In genomic region chr1:63294797-63295594, GRCh38 we compare ENCODE assay signal across 21 cellular contexts. TPM values are rescaled to one million over a fixed set of nuclear protein-coding genes. Genes with fewer than 3 reads are reported as not detected.
DNase-seq lines count a peak whose midpoint lies in the region; FAIRE-seq and TF ChIP-seq lines count a peak whose summit lies in the region.
"Had no signal": no experiment of that assay in that cellular context is flagged by ENCODE, and none has a peak within 500 bp of the region (broad histone marks: within the 10 kb centered on the region; RNA-seq: fewer than 3 reads in every experiment).

No MANE protein-coding gene starts in this region.

- CTCF ChIA-PET in H1 (lab: Charles Lee; ENCODE audit: partially characterized antibody): interaction anchor here (1.0 to 2.0 kb wide), 8 partner anchors 9 to 106 kb away, joined by 4 to 10 read pairs (median 4); no protein-coding TSS in a partner anchor

- peak overlapping the region; percentile 93 to 98 (median 97) for H3K27ac Mint-ChIP-seq in H9
- H3K27ac Mint-ChIP-seq: CD4-positive, alpha-beta memory T cell; HFFc6 had no signal

- H3K27ac ChIP-seq in H9 (ENCODE audit: insufficient read length, low read depth, low read length): peak overlapping the region; percentile 98
- peak overlapping the region; percentile 61 for H3K27ac ChIP-seq in H1 (ENCODE audit: low read depth, low read length)
- H3K27ac ChIP-seq in small intestine (ENCODE audit: low read depth in 1 of 2, low read length in 1 of 2): no peak overlapping the region
- H3K27ac ChIP-seq in testis: no peak overlapping the region
- H3K27ac ChIP-seq: A549, BLaER1 had no signal

- H3K4me3 Mint-ChIP-seq in H9: peak overlapping the region in 1 of 2 experiments; percentile 58; a peak in 2 of 5 replicates
- H3K4me3 Mint-ChIP-seq: CD4-positive, alpha-beta memory T cell; HFFc6 had no signal

- no peak overlapping the region for H2BK12ac ChIP-seq in H9 (ENCODE audit: insufficient read length, low read depth, low read length)
- peak overlapping the region; percentile 75 for H2BK12ac ChIP-seq in H1 (ENCODE audit: low read depth, low read length)

- FAIRE-seq in H1 (lab: Jason Lieb, UNC) (peak; percentile 98), small intestine (lab: Jason Lieb, UNC) (no peak)
- FAIRE-seq: A549, GM12891 had no signal

- H3K4me1 Mint-ChIP-seq in H9: peaks cover 33 to 37% of the 10 kb centered on the region in 2 experiments
- H3K4me1 Mint-ChIP-seq: CD4-positive, alpha-beta memory T cell had no signal

- H2AK5ac ChIP-seq in H9 (ENCODE audit: insufficient read length, low read length) (peak overlapping the region; percentile 28), H1 (ENCODE audit: low read depth, low read length) (peak overlapping the region; percentile 94)

- H3K14ac ChIP-seq in H9 (ENCODE audit: insufficient read depth, low read length) (no peak overlapping the region), H1 (ENCODE audit: insufficient read length) (no peak overlapping the region)

- no peaks in the 10 kb centered on the region for H3K79me1 ChIP-seq in H9 (ENCODE audit: insufficient read depth, low read depth, low read length, poor library complexity, severe bottlenecking)
- H3K79me1 ChIP-seq in H1 (ENCODE audit: low read depth, low read length): no peaks in the 10 kb centered on the region

- no CpG with 5 or more reads among the region's 6 CpGs for WGBS in H9 (ENCODE audit: extremely low coverage, insufficient read length, low lambda C conversion rate)
- 19% methylated on average over 6 of the region's 6 CpGs; no CpG with 5 or more reads in 1 of the 2 experiments for WGBS in H1 (ENCODE audit: extremely low coverage in 1 of 2, insufficient coverage in 1 of 2, insufficient read length in 1 of 2, insufficient replicate concordance in 2 of 2, low coverage in 1 of 2, low lambda C conversion rate in 2 of 2, missing lambda C conversion rate in 1 of 2), 2 experiments
- WGBS in small intestine, 3 donors: 25 to 40% (median 27%) methylated on average over 6 of the region's 6 CpGs
- WGBS in testis, 2 donors: 41 to 51% methylated on average over 6 of the region's 6 CpGs

- TF ChIP-seq EP300 in H1 (IDR thresholded peaks at IDR 0.05; ENCODE audit: borderline replicate concordance in 1 of 2, low read depth in 2 of 2, low read length in 2 of 2): peak in 1 of 2 experiments; percentile 35; a peak in 1 of 3 replicates

- H2BK120ac ChIP-seq in H9 (ENCODE audit: low read depth, low read length, poor library complexity, severe bottlenecking): no peak overlapping the region
- H2BK120ac ChIP-seq in H1 (replicated peaks; ENCODE audit: low read depth, low read length): peak overlapping the region; percentile 48

- H3K36me3 ChIP-seq in H1 (ENCODE audit: control insufficient read depth in 2 of 4, insufficient read depth in 4 of 4, low read length in 3 of 4) (no peaks in the 10 kb centered on the region), small intestine (ENCODE audit: control insufficient read depth in 2 of 2, insufficient read depth in 2 of 2, low read length in 2 of 2) (no peaks in the 10 kb centered on the region), testis (ENCODE audit: low read depth, missing control alignments) (no peaks in the 10 kb centered on the region)
- H3K36me3 ChIP-seq: BLaER1 had no signal

- POLR2A ChIA-PET in H1 (lab: Charles Lee; ENCODE audit: partially characterized antibody): interaction anchor here (0.9 to 3.1 kb wide), 4 partner anchors 11 to 35 kb away, joined by 3 to 13 read pairs (median 4); no protein-coding TSS in a partner anchor

- peak overlapping the region; percentile 48 for H3K4me2 ChIP-seq in H9 (ENCODE audit: insufficient read depth, insufficient read length, low read length)
- H3K4me2 ChIP-seq in H1 (ENCODE audit: insufficient read depth in 1 of 2, low read depth in 2 of 2, low read length in 2 of 2): peak overlapping the region; percentile 57 to 72
- H3K4me2 ChIP-seq: A549, BLaER1 had no signal

- H3K9ac ChIP-seq in H9 (ENCODE audit: extremely low read depth, insufficient read length, low read length) (peak overlapping the region; percentile 33), H1 (replicated peaks in 1 of 4; ENCODE audit: extremely low read depth in 1 of 4, low read depth in 3 of 4, low read length in 3 of 4) (peak overlapping the region in 1 of 4 experiments; percentile 37; a peak in 3 of 7 replicates)
- H3K9ac ChIP-seq: BLaER1 had no signal

- no peaks in the 10 kb centered on the region for H3K79me2 ChIP-seq in H9 (ENCODE audit: insufficient read depth, low read length)
- no peaks in the 10 kb centered on the region for H3K79me2 ChIP-seq in H1 (ENCODE audit: control insufficient read depth in 1 of 2, insufficient read depth in 2 of 2, low read length in 2 of 2)

- H3K23ac ChIP-seq in H9 (ENCODE audit: insufficient read length, low read depth, low read length) (no peak overlapping the region), H1 (ENCODE audit: insufficient read length) (no peak overlapping the region)

- DNase-seq in H9: peak; percentile 57
- peak; percentile 48 to 66 for DNase-seq in H1 (ENCODE audit: low read depth in 1 of 2, low spot score in 2 of 2)
- DNase-seq in iPS-NIHi11 (ENCODE audit: low spot score): peak; percentile 50
- peak; percentile 86 for DNase-seq in small intestine
- no peak for DNase-seq in testis
- no peak for DNase-seq in cerebellar cortex (ENCODE audit: low spot score)
- DNase-seq in NCI-H1417 (lab: John Stamatoyannopoulos, UW): no peak
- DNase-seq: CD4-positive, alpha-beta memory T cell; DMS153; HFFc6; KBM-7; NCI-H1105; NCI-H187; NCI-H2227 treated with DMSO at 0.1 percent for 48 hours; NCI-H510A treated with DMSO at 0.1 percent for 48 hours; NCI-H774; SHP77 treated with DMSO at 0.1 percent for 48 hours had no signal

- no peaks in the 10 kb centered on the region for H3K27me3 Mint-ChIP-seq in H9 (ENCODE audit: low read depth)

- H3K23me2 ChIP-seq in H9 (ENCODE audit: insufficient read length, low read depth, low read length, poor library complexity, severe bottlenecking) (no peaks in the 10 kb centered on the region), H1 (ENCODE audit: low read depth, low read length) (no peaks in the 10 kb centered on the region)

- H3K56ac ChIP-seq in H9 (ENCODE audit: insufficient read length, low read depth, low read length) (no peak overlapping the region), H1 (replicated peaks; ENCODE audit: insufficient read length, low read depth, low read length) (peak overlapping the region; percentile 3)

- TF ChIP-seq CTCF in H9 (conservative IDR thresholded peaks at IDR 0.05) (no peak), H1 (IDR thresholded peaks at IDR 0.05; ENCODE audit: control extremely low read depth in 1 of 3, insufficient read depth in 1 of 3, low read depth in 1 of 3, low read length in 3 of 3) (no peak), testis (IDR thresholded peaks at IDR 0.05) (no peak)

- H4K20me1 ChIP-seq in H9 (ENCODE audit: control insufficient read depth, insufficient read depth, insufficient read length) (no peaks in the 10 kb centered on the region), H1 (replicated peaks in 1 of 2; ENCODE audit: control insufficient read depth in 1 of 2, insufficient read depth in 2 of 2, low read length in 2 of 2) (no peaks in the 10 kb centered on the region)
- H4K20me1 ChIP-seq: BLaER1 had no signal

- H3K4me3 ChIP-seq in H1 (ENCODE audit: extremely low read depth in 1 of 4, insufficient read depth in 2 of 4, low read depth in 3 of 4, low read length in 4 of 4) (peak overlapping the region in 1 of 4 experiments; percentile 14; a peak in 2 of 8 replicates), small intestine (ENCODE audit: low read depth in 1 of 2, low read length in 2 of 2) (no peak overlapping the region), testis (no peak overlapping the region)
- H3K4me3 ChIP-seq: A549, BLaER1 had no signal

- H3K18ac ChIP-seq in H9 (ENCODE audit: insufficient read length, low read depth, low read length) (no peak overlapping the region), H1 (ENCODE audit: extremely low read depth, low read length) (peak overlapping the region; percentile 65)

- H2AFZ ChIP-seq in H9 (ENCODE audit: low read length) (no peak overlapping the region), H1 (ENCODE audit: low read length) (no peak overlapping the region)

- H3K9me3 ChIP-seq in H9 (ENCODE audit: control insufficient read depth, low read depth, low read length) (no peaks in the 10 kb centered on the region), H1 (ENCODE audit: insufficient read depth in 2 of 2, low read depth in 1 of 2, low read length in 1 of 2) (peaks cover under 1 to 2% of the 10 kb centered on the region in 2 experiments; a peak in 2 of 4 replicates), small intestine (ENCODE audit: control insufficient read depth, low read depth) (no peaks in the 10 kb centered on the region), testis (no peaks in the 10 kb centered on the region)
- H3K9me3 ChIP-seq: A549, BLaER1 had no signal

- H4K91ac ChIP-seq in H9 (ENCODE audit: insufficient read length, low read depth, low read length) (no peak overlapping the region), H1 (replicated peaks; ENCODE audit: insufficient read length, low read length) (peak overlapping the region; percentile 92)

- H2BK15ac ChIP-seq in H9 (ENCODE audit: low read depth, low read length) (no peak overlapping the region), H1 (ENCODE audit: low read length) (peak overlapping the region; percentile 21; the same call in 1 of the 2 replicates)

- H2BK5ac ChIP-seq in H9 (ENCODE audit: insufficient read length, low read length) (peak overlapping the region; percentile 27), H1 (ENCODE audit: low read depth, low read length) (peak overlapping the region; percentile 95)

- peaks cover 9 to 17% of the 10 kb centered on the region in 2 experiments for H3K9me3 Mint-ChIP-seq in H9
- H3K9me3 Mint-ChIP-seq: HFFc6 had no signal

- H3K4ac ChIP-seq in H9 (ENCODE audit: low read depth, low read length): no peak overlapping the region
- H3K4ac ChIP-seq in H1 (replicated peaks; ENCODE audit: insufficient read length, low read depth, low read length): peak overlapping the region; percentile 85

- H3K4me1 ChIP-seq in H9 (ENCODE audit: insufficient read depth, low read length) (peaks cover 5% of the 10 kb centered on the region; the same call in 1 of the 2 replicates), H1 (replicated peaks in 1 of 4; ENCODE audit: control insufficient read depth in 3 of 4, insufficient read depth in 4 of 4, low read length in 3 of 4) (peaks cover 0 to 13% (median 10%) of the 10 kb centered on the region in 4 experiments; a peak in 6 of 7 replicates), small intestine (ENCODE audit: control insufficient read depth in 2 of 2, insufficient read depth in 1 of 2, low read depth in 1 of 2, low read length in 1 of 2) (no peaks in the 10 kb centered on the region), testis (no peaks in the 10 kb centered on the region)
- H3K4me1 ChIP-seq: A549, BLaER1 had no signal

- no peak for TF ChIP-seq RAD21 in H1 (IDR thresholded peaks at IDR 0.05 in 1 of 2, conservative IDR thresholded peaks at IDR 0.05 in 1 of 2; ENCODE audit: low read depth in 2 of 2, low read length in 2 of 2)

- TF ChIP-seq POLR2A in H1 (IDR thresholded peaks at IDR 0.05; ENCODE audit: control extremely low read depth in 1 of 2, low read depth in 2 of 2, low read length in 2 of 2) (peak in 1 of 2 experiments; percentile 51; a peak in 2 of 3 replicates), testis (IDR thresholded peaks at IDR 0.05) (no peak)

- no peaks in the 10 kb centered on the region for H3K27me3 ChIP-seq in H9 (ENCODE audit: insufficient read depth, low read length)
- no peaks in the 10 kb centered on the region for H3K27me3 ChIP-seq in H1 (replicated peaks in 1 of 4; ENCODE audit: control insufficient read depth in 3 of 4, extremely low read depth in 1 of 4, insufficient read depth in 3 of 4, low read length in 3 of 4)
- H3K27me3 ChIP-seq in small intestine (ENCODE audit: control insufficient read depth in 2 of 2, insufficient read depth in 2 of 2, low read length in 2 of 2): peaks cover 0 to 2% of the 10 kb centered on the region in 2 donors
- H3K27me3 ChIP-seq in testis: no peaks in the 10 kb centered on the region
- H3K27me3 ChIP-seq: BLaER1 had no signal

- no peak overlapping the region for H4K8ac ChIP-seq in H9 (replicated peaks; ENCODE audit: insufficient read length, low read depth, low read length)
- H4K8ac ChIP-seq in H1 (ENCODE audit: extremely low read depth, insufficient read depth, low read length): no peak overlapping the region

- no peak overlapping the region for H2BK20ac ChIP-seq in H9 (ENCODE audit: low read depth, low read length, poor library complexity, severe bottlenecking)
- H2BK20ac ChIP-seq in H1 (ENCODE audit: low read length): peak overlapping the region; percentile 87

- intact Hi-C loops in testis (cut with DNase I; ENCODE audit: low total_unique reads): no loop called here

- H3T11ph ChIP-seq in H9 (ENCODE audit: low read length): no peak overlapping the region

- H4K5ac ChIP-seq in H9 (ENCODE audit: insufficient read length, low read depth, low read length) (peak overlapping the region; percentile 37), H1 (ENCODE audit: insufficient read length, low read depth, low read length) (peak overlapping the region; percentile 63)

- peaks cover 8 to 16% (median 8%) of the 10 kb centered on the region in 3 experiments for H3K36me3 Mint-ChIP-seq in H9 (ENCODE audit: insufficient read depth in 1 of 3, low read depth in 3 of 3)
- H3K36me3 Mint-ChIP-seq: CD4-positive, alpha-beta memory T cell had no signal

RNA-seq across cellular contexts. Expression of gene FOXD3, which starts 27.4 kb away (rescaled TPM):
- 25.8 and 26.1 TPM in 2 replicates for total RNA-seq in H9 (2021)
- 33.7 and 35.8 TPM in 2 replicates for total RNA-seq in H1 (2021; fragmentation: NEBNext Ultra II Directional; extraction: Animal tissue kit (Norgen Biotek cat#: 25700))
- 8.7 and 12.8 TPM in 2 replicates for polyA plus RNA-seq in H1 (2011; rRNA removed)
- 7.3 TPM for polyA plus RNA-seq in H1 (2011; cell fraction: cytosol; rRNA removed)
- polyA plus RNA-seq in H1 (2011; cell fraction: nucleus; rRNA removed): 9.5 TPM
- 7.6 to 12.3 TPM (median 11.1 TPM) in 4 replicates for polyA plus RNA-seq in H1 (2012, experiment 1 of 2)
- 10.5 TPM for polyA plus RNA-seq in H1 (2012, experiment 2 of 2)
- polyA plus RNA-seq in H1 (2013, experiment 1 of 2): 27.2 TPM
- 26.0 TPM for polyA plus RNA-seq in H1 (2013, experiment 2 of 2)
- 1.5 and 2.1 TPM in 2 replicates for polyA minus RNA-seq in H1 (2011; rRNA and poly(A)+ RNA removed)
- 15.1 TPM for polyA minus RNA-seq in H1 (2011; cell fraction: cytosol; rRNA and poly(A)+ RNA removed)
- 9.2 TPM for polyA minus RNA-seq in H1 (2011; cell fraction: nucleus; rRNA and poly(A)+ RNA removed)
- under 1 TPM in 1 of 3 donors, not detected in 2; 0.54 TPM for polyA plus RNA-seq in small intestine
- 1 to 10 TPM in 1 of 2 donors, under 1 TPM in 1; 0.37 to 3.5 TPM for total RNA-seq in testis
- polyA plus RNA-seq in testis (ENCODE audit: insufficient read depth, low read depth, low replicate concordance): 0.69 TPM
- total RNA-seq: CD4-positive, alpha-beta memory T cell; HFFc6; HT-29 had no signal
- polyA plus RNA-seq: CD4-positive, alpha-beta memory T cell had no signal

Comparison
In these comparisons a context has a peak if more than half of its experiments do, and no peak if none do; other contexts are left out.
1. DNase-seq: peak in H9 (single experiment), H1 (2 of 2), iPS-NIHi11 (single experiment) and small intestine (single experiment); none in testis (single experiment), cerebellar cortex (single experiment) and NCI-H1417 (0 of 3).
2. H3K27ac ChIP-seq: peak in H9 (single experiment) and H1 (single experiment); none in small intestine (0 of 2) and testis (0 of 2).